12 cellular contexts compared by ENCODE assay signal in the genomic region with DNA sequence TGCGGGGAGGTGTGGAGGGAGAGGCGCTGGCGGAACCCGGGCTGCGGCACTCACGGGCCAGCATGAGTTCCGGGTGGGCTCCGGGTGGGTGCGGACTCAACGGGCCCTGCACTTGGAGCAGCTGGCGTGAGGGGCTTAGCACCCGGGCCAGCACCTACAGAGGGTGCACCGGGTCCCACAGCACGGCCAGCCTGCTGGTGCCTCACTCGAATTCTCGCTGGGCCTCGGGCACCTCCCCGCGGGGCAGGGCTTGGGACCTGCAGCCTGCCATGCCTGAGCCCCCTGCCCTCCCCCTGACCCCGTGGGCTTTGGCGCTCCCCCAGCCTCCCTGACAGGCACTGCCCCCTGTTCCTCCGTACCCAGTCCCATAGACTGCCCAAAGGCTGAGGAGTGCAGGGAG. TPM values are rescaled to one million over a fixed set of nuclear protein-coding genes. Genes with fewer than 3 reads are reported as not detected.
A peak's percentile ranks its signal among the peaks of the same experiment; 100 is the strongest.
DNase-seq lines count a peak whose midpoint lies in the region; ATAC-seq and TF ChIP-seq lines count a peak whose summit lies in the region.
"Had no signal": no experiment of that assay in that cellular context is flagged by ENCODE, and none has a peak within 500 bp of the region (broad histone marks: within the 10 kb centered on the region; RNA-seq: fewer than 3 reads in every experiment).

No MANE protein-coding gene starts in this region.

- no peaks in the 10 kb centered on the region for H3K27me3 ChIP-seq in upper lobe of left lung

- no peak overlapping the region for H3K4me3 Mint-ChIP-seq in activated CD8-positive, alpha-beta T cell treated with anti-CD3 and anti-CD28 coated beads for 36 hours
- no peak overlapping the region for H3K4me3 Mint-ChIP-seq in activated CD8-positive, alpha-beta T cell treated with anti-CD3 and anti-CD28 coated beads, Interleukin-2, amount 10 ng/mL, durations not matched to agents 7 days and 5 days
- H3K4me3 Mint-ChIP-seq in immature natural killer cell, result peak overlapping the region in 3 of 5 donors; percentile 86 to 89 (median 87)
- no peak overlapping the region for H3K4me3 Mint-ChIP-seq in stimulated activated effector memory CD8-positive, alpha-beta T cell treated with anti-CD3 and anti-CD28 coated beads, Interleukin-12 subunit alpha, Interleukin-12 subunit beta, amount 100 ng/mL, for 72 hours

- no peaks in the 10 kb centered on the region for H3K4me1 ChIP-seq in upper lobe of left lung
- H3K4me1 ChIP-seq: HAP-1 had no signal

- no peak overlapping the region for H3K27ac Mint-ChIP-seq in activated CD8-positive, alpha-beta T cell treated with anti-CD3 and anti-CD28 coated beads for 36 hours
- H3K27ac Mint-ChIP-seq in activated CD8-positive, alpha-beta T cell treated with anti-CD3 and anti-CD28 coated beads, Interleukin-2, amount 10 ng/mL, durations not matched to agents 7 days and 5 days, result no peak overlapping the region
- peak overlapping the region in 2 of 6 donors; percentile 83 to 95 for H3K27ac Mint-ChIP-seq in immature natural killer cell
- H3K27ac Mint-ChIP-seq in stimulated activated effector memory CD8-positive, alpha-beta T cell treated with anti-CD3 and anti-CD28 coated beads, Interleukin-12 subunit alpha, Interleukin-12 subunit beta, amount 100 ng/mL, for 72 hours, result no peak overlapping the region

- H3K27me3 Mint-ChIP-seq in activated CD8-positive, alpha-beta T cell treated with anti-CD3 and anti-CD28 coated beads for 36 hours, result no peaks in the 10 kb centered on the region
- H3K27me3 Mint-ChIP-seq in activated CD8-positive, alpha-beta T cell treated with anti-CD3 and anti-CD28 coated beads, Interleukin-2, amount 10 ng/mL, durations not matched to agents 7 days and 5 days (ENCODE audit: low read depth), result no peaks in the 10 kb centered on the region
- peaks cover under 1 to 6% (median 1%) of the 10 kb centered on the region in 3 donors for H3K27me3 Mint-ChIP-seq in immature natural killer cell (ENCODE audit: low read depth in 3 of 3)
- H3K27me3 Mint-ChIP-seq: CD8-positive, alpha-beta memory T cell had no signal

- H3K9me3 Mint-ChIP-seq in activated CD8-positive, alpha-beta T cell treated with anti-CD3 and anti-CD28 coated beads for 36 hours, result peaks cover 6% of the 10 kb centered on the region
- no peaks in the 10 kb centered on the region for H3K9me3 Mint-ChIP-seq in activated CD8-positive, alpha-beta T cell treated with anti-CD3 and anti-CD28 coated beads, Interleukin-2, amount 10 ng/mL, durations not matched to agents 7 days and 5 days (ENCODE audit: insufficient read depth)
- peaks cover 0 to 2% (median 0%) of the 10 kb centered on the region in 6 donors for H3K9me3 Mint-ChIP-seq in immature natural killer cell
- H3K9me3 Mint-ChIP-seq in stimulated activated effector memory CD8-positive, alpha-beta T cell treated with anti-CD3 and anti-CD28 coated beads, Interleukin-12 subunit alpha, Interleukin-12 subunit beta, amount 100 ng/mL, for 72 hours, result no peaks in the 10 kb centered on the region
- H3K9me3 Mint-ChIP-seq: CD8-positive, alpha-beta memory T cell had no signal

- H3K27ac ChIP-seq in upper lobe of left lung, result no peak overlapping the region
- H3K27ac ChIP-seq: 22Rv1 had no signal

- ATAC-seq in activated CD8-positive, alpha-beta T cell treated with anti-CD3 and anti-CD28 coated beads for 36 hours, result peak; percentile 18
- no peak for ATAC-seq in activated CD8-positive, alpha-beta T cell treated with anti-CD3 and anti-CD28 coated beads, Interleukin-2, amount 10 ng/mL, durations not matched to agents 7 days and 5 days
- ATAC-seq in stimulated activated effector memory CD8-positive, alpha-beta T cell treated with anti-CD3 and anti-CD28 coated beads, Interleukin-12 subunit alpha, Interleukin-12 subunit beta, amount 100 ng/mL, for 72 hours, result peak; percentile 28
- peak; percentile 21 to 57 for ATAC-seq in upper lobe of left lung (ENCODE audit: low FRiP score in 2 of 2)
- ATAC-seq in left lobe of liver, result no peak
- ATAC-seq in HG03457 (IDR thresholded peaks at IDR 0.05; ENCODE audit: unreplicated experiment), result no peak

- no peak for TF ChIP-seq POLR2A in upper lobe of left lung (IDR thresholded peaks at IDR 0.05)

- H3K9me3 ChIP-seq in upper lobe of left lung, result no peaks in the 10 kb centered on the region
- H3K9me3 ChIP-seq: Caco-2, HAP-1 had no signal

- no peak overlapping the region for H3K4me3 ChIP-seq in upper lobe of left lung
- H3K4me3 ChIP-seq: HAP-1 had no signal

- H3K36me3 ChIP-seq in upper lobe of left lung, result no peaks in the 10 kb centered on the region
- H3K36me3 ChIP-seq: HAP-1 had no signal

- no peak for TF ChIP-seq EP300 in upper lobe of left lung (IDR thresholded peaks at IDR 0.05)

- H3K4me1 Mint-ChIP-seq in activated CD8-positive, alpha-beta T cell treated with anti-CD3 and anti-CD28 coated beads for 36 hours (ENCODE audit: low read depth), result peaks cover 39% of the 10 kb centered on the region
- peaks cover 17% of the 10 kb centered on the region for H3K4me1 Mint-ChIP-seq in activated CD8-positive, alpha-beta T cell treated with anti-CD3 and anti-CD28 coated beads, Interleukin-2, amount 10 ng/mL, durations not matched to agents 7 days and 5 days (ENCODE audit: low read depth)
- H3K4me1 Mint-ChIP-seq in immature natural killer cell, result peaks cover 18 to 53% of the 10 kb centered on the region in 2 donors
- H3K4me1 Mint-ChIP-seq in stimulated activated effector memory CD8-positive, alpha-beta T cell treated with anti-CD3 and anti-CD28 coated beads, Interleukin-12 subunit alpha, Interleukin-12 subunit beta, amount 100 ng/mL, for 72 hours, result peaks cover 17% of the 10 kb centered on the region

- H3K36me3 Mint-ChIP-seq in activated CD8-positive, alpha-beta T cell treated with anti-CD3 and anti-CD28 coated beads for 36 hours (ENCODE audit: low read depth), result peaks cover 9% of the 10 kb centered on the region
- peaks cover 5% of the 10 kb centered on the region for H3K36me3 Mint-ChIP-seq in activated CD8-positive, alpha-beta T cell treated with anti-CD3 and anti-CD28 coated beads, Interleukin-2, amount 10 ng/mL, durations not matched to agents 7 days and 5 days (ENCODE audit: low read depth)
- peaks cover 0 to 3% (median 0%) of the 10 kb centered on the region in 3 donors for H3K36me3 Mint-ChIP-seq in immature natural killer cell
- H3K36me3 Mint-ChIP-seq in stimulated activated effector memory CD8-positive, alpha-beta T cell treated with anti-CD3 and anti-CD28 coated beads, Interleukin-12 subunit alpha, Interleukin-12 subunit beta, amount 100 ng/mL, for 72 hours, result no peaks in the 10 kb centered on the region
- H3K36me3 Mint-ChIP-seq: CD8-positive, alpha-beta memory T cell had no signal

- no peak for DNase-seq in activated CD8-positive, alpha-beta T cell treated with anti-CD3 and anti-CD28 coated beads for 36 hours
- no peak for DNase-seq in activated CD8-positive, alpha-beta T cell treated with anti-CD3 and anti-CD28 coated beads, Interleukin-2, amount 10 ng/mL, durations not matched to agents 7 days and 5 days
- no peak for DNase-seq in immature natural killer cell
- DNase-seq in stimulated activated effector memory CD8-positive, alpha-beta T cell treated with anti-CD3 and anti-CD28 coated beads, Interleukin-12 subunit alpha, Interleukin-12 subunit beta, amount 100 ng/mL, for 72 hours (ENCODE audit: low spot score in 2 of 2), result no peak
- DNase-seq in upper lobe of left lung, result peak in 1 of 2 donors; percentile 72
- DNase-seq in NCI-H69 (lab: John Stamatoyannopoulos, UW), result no peak
- DNase-seq in left lobe of liver (ENCODE audit: low spot score), result no peak
- DNase-seq: Caco-2 had no signal

- no peak for TF ChIP-seq CTCF in activated CD8-positive, alpha-beta T cell treated with anti-CD3 and anti-CD28 coated beads for 36 hours (IDR thresholded peaks at IDR 0.05)
- TF ChIP-seq CTCF in upper lobe of left lung (IDR thresholded peaks at IDR 0.05), result no peak

- 99% methylated on average over 22 of the region's 22 CpGs; no CpG with 5 or more reads in 1 of the 2 donors for WGBS in upper lobe of left lung, 2 donors

- CTCF ChIA-PET in activated CD8-positive, alpha-beta T cell treated with anti-CD3 and anti-CD28 coated beads for 36 hours (lab: Charles Lee), result interaction anchor here (1.5 to 2.1 kb wide), 2 partner anchors 11 to 118 kb away, joined by 3 to 8 read pairs; no protein-coding TSS in a partner anchor
- CTCF ChIA-PET in activated CD8-positive, alpha-beta T cell treated with anti-CD3 and anti-CD28 coated beads, Interleukin-2, amount 10 ng/mL, durations not matched to agents 7 days and 5 days (lab: Charles Lee), result no interaction called here

- intact Hi-C loops in activated CD8-positive, alpha-beta T cell treated with anti-CD3 and anti-CD28 coated beads for 36 hours (cut with micrococcal nuclease), result loop anchor here (10.0 kb wide), 1 partner anchor 302 kb away; no protein-coding TSS in a partner anchor

- POLR2A ChIA-PET in activated CD8-positive, alpha-beta T cell treated with anti-CD3 and anti-CD28 coated beads for 36 hours (lab: Charles Lee), result interaction anchor here (1.4 kb wide), 1 partner anchor 83 kb away, joined by 3 read pairs; no protein-coding TSS in a partner anchor
- POLR2A ChIA-PET in activated CD8-positive, alpha-beta T cell treated with anti-CD3 and anti-CD28 coated beads, Interleukin-2, amount 10 ng/mL, durations not matched to agents 7 days and 5 days (lab: Charles Lee), result interaction anchor here (1.7 kb wide), 1 partner anchor 10 kb away, joined by 7 read pairs; no protein-coding TSS in a partner anchor

RNA-seq across cellular contexts. Expression of a gene that starts 10.8 kb away (rescaled TPM):
- 10 to 100 TPM; 62.8 to 66.1 TPM for total RNA-seq in activated CD8-positive, alpha-beta T cell treated with anti-CD3 and anti-CD28 coated beads for 36 hours
- total RNA-seq in activated CD8-positive, alpha-beta T cell treated with anti-CD3 and anti-CD28 coated beads, Interleukin-2, amount 10 ng/mL, durations not matched to agents 7 days and 5 days, result 10 to 100 TPM; 30.7 to 31.1 TPM
- 10 to 100 TPM; 14.8 to 22.8 (median 21.4) TPM for polyA plus RNA-seq in immature natural killer cell
- 10 to 100 TPM; 41.0 to 75.8 (median 51.9) TPM for total RNA-seq in upper lobe of left lung
- total RNA-seq in left lobe of liver, result 19.3 TPM

Comparison
In these comparisons a context has a peak if more than half of its experiments do, and no peak if none do; other contexts are left out.
1. ATAC-seq: peak in activated CD8-positive, alpha-beta T cell treated with anti-CD3 and anti-CD28 coated beads for 36 hours (single experiment), stimulated activated effector memory CD8-positive, alpha-beta T cell treated with anti-CD3 and anti-CD28 coated beads, Interleukin-12 subunit alpha, Interleukin-12 subunit beta, amount 100 ng/mL, for 72 hours (single experiment) and upper lobe of left lung (2 of 2); none in activated CD8-positive, alpha-beta T cell treated with anti-CD3 and anti-CD28 coated beads, Interleukin-2, amount 10 ng/mL, durations not matched to agents 7 days and 5 days (single experiment), left lobe of liver (single experiment) and HG03457 (single experiment).
2. H3K4me3 Mint-ChIP-seq: peak in immature natural killer cell (3 of 5); none in activated CD8-positive, alpha-beta T cell treated with anti-CD3 and anti-CD28 coated beads for 36 hours (single experiment), activated CD8-positive, alpha-beta T cell treated with anti-CD3 and anti-CD28 coated beads, Interleukin-2, amount 10 ng/mL, durations not matched to agents 7 days and 5 days (single experiment) and stimulated activated effector memory CD8-positive, alpha-beta T cell treated with anti-CD3 and anti-CD28 coated beads, Interleukin-12 subunit alpha, Interleukin-12 subunit beta, amount 100 ng/mL, for 72 hours (single experiment).